ENCODE assay signal across 15 cellular contexts in the genomic region with DNA sequence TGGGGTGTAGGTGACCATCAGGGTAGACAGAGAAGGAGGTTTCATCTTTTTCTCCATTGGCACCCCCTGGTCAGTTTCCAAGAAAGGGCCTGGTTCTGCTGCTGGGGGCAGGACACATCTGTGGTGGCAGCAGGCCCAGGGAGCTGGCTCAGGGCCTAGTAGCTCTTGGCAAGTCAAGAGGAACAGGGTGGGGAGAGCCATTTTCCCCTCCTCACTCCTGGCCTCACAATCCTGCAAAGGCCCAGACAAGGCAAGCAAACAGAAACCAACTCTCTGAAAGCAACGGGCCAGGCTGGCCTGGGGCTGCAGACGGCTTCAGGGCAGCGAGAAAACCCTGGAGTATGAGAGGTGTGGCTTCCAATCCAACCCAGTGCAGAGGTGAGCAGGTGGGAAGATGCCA.
A peak's percentile ranks its signal among the peaks of the same experiment; 100 is the strongest.
DNase-seq lines count a peak whose midpoint lies in the region; ATAC-seq and TF ChIP-seq lines count a peak whose summit lies in the region.
"Had no signal": no experiment of that assay in that cellular context is flagged by ENCODE, and none has a peak within 500 bp of the region (broad histone marks: within the 10 kb centered on the region; RNA-seq: fewer than 3 reads in every experiment).

No MANE protein-coding gene starts in this region.

- peaks cover 10% of the 10 kb centered on the region for H3K4me1 ChIP-seq in osteoblast (ENCODE audit: insufficient read depth, low read length)
- H3K4me1 ChIP-seq: colonic mucosa, foreskin keratinocyte had no signal

- H2AFZ ChIP-seq in osteoblast (ENCODE audit: low read length) = no peak overlapping the region

- peak overlapping the region; percentile 9 for H3K4me2 ChIP-seq in osteoblast (ENCODE audit: insufficient read depth, low read length)

- H3K9me3 ChIP-seq in osteoblast (ENCODE audit: low read depth, low read length) = no peaks in the 10 kb centered on the region
- H3K9me3 ChIP-seq: colonic mucosa had no signal

- intact Hi-C loops in Right ventricle myocardium inferior (cut with DNase I) (no loop called here), cardiac septum (cut with DNase I) (no loop called here), head of caudate nucleus (cut with DNase I) (no loop called here)

- TF ChIP-seq CTCF in osteoblast (IDR thresholded peaks at IDR 0.05; ENCODE audit: extremely low read depth, low read depth, low read length) = no peak

- H4K20me1 ChIP-seq in osteoblast (ENCODE audit: insufficient read depth, low read length) = no peaks in the 10 kb centered on the region

- ATAC-seq in Right ventricle myocardium inferior = peak; percentile 70
- no peak for ATAC-seq in HG03095 (IDR thresholded peaks at IDR 0.05; ENCODE audit: unreplicated experiment)
- ATAC-seq in HG03097 (IDR thresholded peaks at IDR 0.05; ENCODE audit: low FRiP score, unreplicated experiment) = no peak
- no peak for ATAC-seq in HG03432 (IDR thresholded peaks at IDR 0.05; ENCODE audit: unreplicated experiment)
- ATAC-seq: foreskin keratinocyte; naive thymus-derived CD4-positive, alpha-beta T cell had no signal

- H3K36me3 ChIP-seq in osteoblast (ENCODE audit: insufficient read depth, low read length) = no peaks in the 10 kb centered on the region
- H3K36me3 ChIP-seq: colonic mucosa had no signal

- H3K79me2 ChIP-seq in osteoblast (ENCODE audit: insufficient read depth, low read length) = no peaks in the 10 kb centered on the region

- no peak overlapping the region for H3K4me3 ChIP-seq in osteoblast (ENCODE audit: insufficient read depth, low read length)
- H3K4me3 ChIP-seq: colonic mucosa, skin epidermis had no signal

- DNase-seq in Right ventricle myocardium inferior (ENCODE audit: missing footprints) (no peak), cardiac septum (ENCODE audit: low spot score) (no peak), head of caudate nucleus (peak in 39 of 42 donors; percentile 8 to 77 (median 50)), osteoblast (ENCODE audit: insufficient read length, low spot score, missing footprints) (no peak), D341Med (ENCODE audit: low spot score) (no peak)
- DNase-seq: activated naive CD4-positive, alpha-beta T cell treated with anti-CD3 and anti-CD28 coated beads, Interleukin-2, amount 10 ng/mL, durations not matched to agents 7 days and 5 days; colonic mucosa; foreskin keratinocyte; naive thymus-derived CD4-positive, alpha-beta T cell; NCI-H1694 treated with DMSO at 0.1 percent for 48 hours; SIG-M5 had no signal

- no peak overlapping the region for H3K27ac ChIP-seq in osteoblast (ENCODE audit: low read depth, low read length)
- H3K27ac ChIP-seq: colonic mucosa, foreskin keratinocyte had no signal

- no peaks in the 10 kb centered on the region for H3K27me3 ChIP-seq in osteoblast (ENCODE audit: insufficient read depth, low read length)
- H3K27me3 ChIP-seq: colonic mucosa, foreskin keratinocyte had no signal

Comparison
In these comparisons a context has a peak if more than half of its experiments do, and no peak if none do; other contexts are left out.
1. DNase-seq: peak in head of caudate nucleus (39 of 42); none in Right ventricle myocardium inferior (single experiment), cardiac septum (single experiment), osteoblast (single experiment) and D341Med (single experiment).